In genomic region chr4:24400537-24400936, GRCh38 we compare ENCODE assay signal across 22 cellular contexts.
DNase-seq lines count a peak whose midpoint lies in the region.
"Had no signal": no experiment of that assay in that cellular context is flagged by ENCODE, and none has a peak within 500 bp of the region (broad histone marks: within the 10 kb centered on the region; RNA-seq: fewer than 3 reads in every experiment).

No MANE protein-coding gene starts in this region.

- DNase-seq in putamen (ENCODE audit: low spot score) (peak; percentile 50), COLO829 (ENCODE audit: low spot score) (no peak)
- DNase-seq: 8988T; ACHN; AML-193; BE2C; C1 segment of cervical spinal cord; Caco-2; Calu3; CD4-positive, alpha-beta memory T cell; CD4-positive, alpha-beta T cell; CD4-positive, CD25-positive, alpha-beta regulatory T cell; CD8-positive, alpha-beta memory T cell; CD8-positive, alpha-beta T cell; COR-L47; DMS 273 treated with DMSO at 0.1 percent for 48 hours; DMS153; DMS53; DMS79; DMS79 treated with DMSO at 0.1 percent for 48 hours; DND-41; EL had no signal
